8 cellular contexts compared by ENCODE assay signal in genomic region chr17:42457107-42457787, GRCh38. TPM values are rescaled to one million over a fixed set of nuclear protein-coding genes. Genes with fewer than 3 reads are reported as not detected.
DNase-seq lines count a peak whose midpoint lies in the region; ATAC-seq, FAIRE-seq and TF ChIP-seq lines count a peak whose summit lies in the region.

No MANE protein-coding gene starts in this region.

- in situ Hi-C loops in GM12878 (cut with MboI), result no loop called here

- TF ChIP-seq POLR2A in A549 (IDR thresholded peaks at IDR 0.05; ENCODE audit: low read length) (no peak), GM12878 (IDR thresholded peaks at IDR 0.05; ENCODE audit: low read depth, low read length) (no peak)

- POLR2A ChIA-PET in A549 (lab: Yijun Ruan, JAX) (interaction anchor here (0.7 to 1.5 kb wide), 3 partner anchors 25 to 340 kb away, joined by 3 to 11 read pairs (median 4); partner anchors contain the start of gene CAVIN1), GM12878 (lab: Charles Lee) (interaction anchor here (1.5 to 1.8 kb wide), 4 partner anchors 8 to 69 kb away, joined by 3 to 9 read pairs (median 4); partner anchors contain the start of gene STAT3)

- H3K27me3 ChIP-seq in GM12878 (replicated peaks in 1 of 2; ENCODE audit: control insufficient read depth in 2 of 2, insufficient read depth in 2 of 2, low read length in 1 of 2) (no peaks in the 10 kb centered on the region), muscle layer of duodenum (ENCODE audit: low read depth, low read length) (no peaks in the 10 kb centered on the region)

- BruUV-seq in GM12878 (replicated peaks; lab: Mats Ljungman, UMichigan), result no TSS peak

- peak overlapping the region; percentile 61 for H3K4me3 Mint-ChIP-seq in HFFc6

- H3K4me1 ChIP-seq in A549 (peaks cover 32% of the 10 kb centered on the region), GM12878 (ENCODE audit: control insufficient read depth, insufficient read depth, low read length) (peaks cover 27% of the 10 kb centered on the region), muscle layer of duodenum (ENCODE audit: control insufficient read depth in 1 of 2, insufficient read depth in 2 of 2, low read length in 2 of 2) (peaks cover 17 to 24% of the 10 kb centered on the region in 2 donors)

- H3K9me3 Mint-ChIP-seq in HFFc6, result no peaks in the 10 kb centered on the region

- H3K27me3 Mint-ChIP-seq in HFFc6 (ENCODE audit: insufficient read depth), result no peaks in the 10 kb centered on the region; the same call in 1 of the 2 replicates

- no peak overlapping the region for H2AFZ ChIP-seq in GM12878 (ENCODE audit: control insufficient read depth, low read depth, low read length)

- FAIRE-seq in A549 (lab: Jason Lieb, UNC) (no peak), GM12878 (lab: Jason Lieb, UNC) (peak; percentile 84)

- intact Hi-C loops in GM12878 (cut with micrococcal nuclease; ENCODE audit: unreplicated experiment), result no loop called here

- H3K27ac ChIP-seq in A549 (peak overlapping the region; percentile 37 to 88; a peak in 5 of 6 replicates), GM12878 (ENCODE audit: control insufficient read depth, insufficient read depth) (peak overlapping the region; percentile 64), muscle layer of duodenum (ENCODE audit: low read length) (peak overlapping the region; percentile 53)

- no peak overlapping the region for H3K4me3 ChIP-seq in A549
- H3K4me3 ChIP-seq in GM12878, result peak overlapping the region; percentile 53; the same call in 1 of the 2 replicates
- H3K4me3 ChIP-seq in muscle layer of duodenum (ENCODE audit: low read depth in 1 of 2, low read length in 2 of 2), result no peak overlapping the region
- no peak overlapping the region for H3K4me3 ChIP-seq in foreskin fibroblast (ENCODE audit: low read depth in 1 of 2, low read length in 2 of 2)

- no peak for ATAC-seq in A549
- peak; percentile 35 for ATAC-seq in GM12878
- ATAC-seq in HG03139 (IDR thresholded peaks at IDR 0.05; ENCODE audit: unreplicated experiment), result no peak

- H3K36me3 ChIP-seq in GM12878 (ENCODE audit: control insufficient read depth in 2 of 2, insufficient read depth in 2 of 2, low read length in 1 of 2) (no peaks in the 10 kb centered on the region; a peak in 1 of 4 replicates), muscle layer of duodenum (ENCODE audit: control insufficient read depth in 1 of 2, insufficient read depth in 2 of 2, low read length in 2 of 2) (peaks cover 0 to 9% of the 10 kb centered on the region in 2 donors)

- SMC1A ChIA-PET in GM12878 (lab: Charles Lee; ENCODE audit: uncharacterized antibody, unreplicated experiment), result interaction anchor here (0.6 to 2.6 kb wide), 6 partner anchors 12 to 56 kb away, joined by 3 to 17 read pairs (median 6); no protein-coding TSS in a partner anchor

- RAD21 ChIA-PET in GM12878 (lab: Charles Lee; ENCODE audit: unreplicated experiment), result interaction anchor here (0.8 to 2.4 kb wide), 3 partner anchors 16 to 69 kb away, joined by 3 to 13 read pairs (median 6); partner anchors contain the start of gene STAT3

- TF ChIP-seq EP300 in A549 (IDR thresholded peaks at IDR 0.05) (no peak), GM12878 (IDR thresholded peaks at IDR 0.05; ENCODE audit: borderline replicate concordance in 1 of 2, control insufficient read depth in 1 of 2, low read depth in 2 of 2, low read length in 2 of 2) (peak; percentile 68 to 77; a peak in 3 of 4 replicates)

- CTCF ChIA-PET in A549 (lab: Yijun Ruan, JAX), result interaction anchor here (0.7 to 2.3 kb wide), 5 partner anchors 8 to 70 kb away, joined by 3 to 11 read pairs (median 3); no protein-coding TSS in a partner anchor
- CTCF ChIA-PET in GM12878 (lab: Yijun Ruan, JAX), result interaction anchor here (1.0 to 2.1 kb wide), 6 partner anchors 16 to 70 kb away, joined by 3 to 21 read pairs (median 5); no protein-coding TSS in a partner anchor

- H3K9me3 ChIP-seq in A549 (no peaks in the 10 kb centered on the region), GM12878 (replicated peaks; ENCODE audit: control insufficient read depth, insufficient read depth, low read length) (no peaks in the 10 kb centered on the region), muscle layer of duodenum (ENCODE audit: control insufficient read depth in 1 of 2, low read length in 2 of 2) (no peaks in the 10 kb centered on the region)

- peak overlapping the region; percentile 28; the same call in 1 of the 2 replicates for H3K9ac ChIP-seq in GM12878 (ENCODE audit: control insufficient read depth, insufficient read depth, low read length)

- H3K27ac Mint-ChIP-seq in HFFc6, result peak overlapping the region; percentile 68

- no peak for TF ChIP-seq CTCF in A549 (IDR thresholded peaks at IDR 0.05)
- no peak for TF ChIP-seq CTCF in HFFc6 (IDR thresholded peaks at IDR 0.05)
- TF ChIP-seq CTCF in GM12878 (IDR thresholded peaks at IDR 0.05 in 2 of 3, conservative IDR thresholded peaks at IDR 0.05 in 1 of 3; ENCODE audit: control insufficient read depth in 2 of 3, extremely low read depth in 1 of 3, insufficient read depth in 1 of 3, low read depth in 3 of 3, low read length in 3 of 3), result no peak
- TF ChIP-seq CTCF in foreskin fibroblast (IDR thresholded peaks at IDR 0.05; ENCODE audit: low read depth, low read length), result no peak

- no peaks in the 10 kb centered on the region for H4K20me1 ChIP-seq in GM12878 (ENCODE audit: control insufficient read depth, insufficient read depth)

- H3K79me2 ChIP-seq in GM12878 (ENCODE audit: control insufficient read depth, insufficient read depth, low read length), result peaks cover 22% of the 10 kb centered on the region

- WGBS in A549 (ENCODE audit: missing lambda C conversion rate), result 63% methylated on average over 6 of the region's 6 CpGs
- under 1% methylated on average over 6 of the region's 6 CpGs for WGBS in GM12878 (ENCODE audit: insufficient coverage, insufficient replicate concordance, low lambda C conversion rate, missing lambda C conversion rate)

- peaks cover 50% of the 10 kb centered on the region for H3K4me1 Mint-ChIP-seq in HFFc6 (ENCODE audit: low read depth)

- no peak for TF ChIP-seq RAD21 in A549 (conservative IDR thresholded peaks at IDR 0.05 in 1 of 2, IDR thresholded peaks at IDR 0.05 in 1 of 2)
- TF ChIP-seq RAD21 in GM12878 (IDR thresholded peaks at IDR 0.05; ENCODE audit: insufficient read depth, low read depth, low read length), result no peak

- DNase-seq in A549 (ENCODE audit: low read depth in 1 of 2, low spot score in 1 of 2) (no peak), HFFc6 (no peak), GM12878 (ENCODE audit: low read depth, low spot score) (peak; percentile 65), foreskin fibroblast (no peak), NCI-H446 treated with DMSO at 0.1 percent for 48 hours (lab: John Stamatoyannopoulos, UW) (no peak), EL (no peak)

- 0 out of 2 replicates have a peak, but pooled peaks cover 6% of the 10 kb centered on the region for H3K36me3 Mint-ChIP-seq in HFFc6 (ENCODE audit: low read depth)

- H3K4me2 ChIP-seq in A549 (peak overlapping the region; percentile 55), GM12878 (ENCODE audit: control insufficient read depth, insufficient read depth) (peak overlapping the region; percentile 92)

RNA-seq across cellular contexts. Expression of gene ATP6V0A1, which starts 1.4 kb away (rescaled TPM):
- 33.7 and 59.6 TPM in 2 replicates for polyA plus RNA-seq in A549 (2011; rRNA removed)
- polyA plus RNA-seq in A549 (2012; cell fraction: cytosol; rRNA removed), result 36.3 and 39.6 TPM in 2 replicates
- polyA plus RNA-seq in A549 (2012; cell fraction: nucleus; rRNA removed), result 219 and 262 TPM in 2 replicates
- polyA plus RNA-seq in A549 (2017; fragmentation: RNase III; extraction: RNeasy Plus Mini Kit Qiagen cat#74134 plus additional on column Dnase treatment), result 25.8 to 27.3 TPM (median 26.7 TPM) in 3 replicates
- polyA minus RNA-seq in A549 (2011; rRNA and poly(A)+ RNA removed), result 115 and 146 TPM in 2 replicates
- total RNA-seq in HFFc6 (2021; fragmentation: NEBNext Ultra II Directional; extraction: Animal tissue kit (Norgen Biotek cat#: 25700)), result 10 to 100 TPM; 29.6 to 56.7 (median 37.1) TPM
- 478 and 487 TPM in 2 replicates for total RNA-seq in GM12878 (2013; cell fraction: nucleolus; rRNA removed)
- total RNA-seq in GM12878 (2014; rRNA removed), result 26.2 and 32.9 TPM in 2 replicates
- total RNA-seq in GM12878 (2014; rRNA removed; fragmentation: Illumina TruSeq; extraction: Trizol), result 21.8 and 23.4 TPM in 2 replicates
- 42.6 and 50.3 TPM in 2 replicates for total RNA-seq in GM12878 (2021)
- 27.2 TPM for polyA plus RNA-seq in GM12878 (2011; ENCODE audit: low read depth)
- polyA plus RNA-seq in GM12878 (2011; rRNA removed), result 56.1 and 76.6 TPM in 2 replicates
- polyA plus RNA-seq in GM12878 (2011; cell fraction: cytosol; rRNA removed), result 87.3 and 102 TPM in 2 replicates
- 272 and 292 TPM in 2 replicates for polyA plus RNA-seq in GM12878 (2011; cell fraction: nucleus; rRNA removed)
- polyA plus RNA-seq in GM12878 (2012), result 35.2 and 37.5 TPM in 2 replicates
- 43.1 and 63.1 TPM in 2 replicates for polyA plus RNA-seq in GM12878 (2014; fragmentation: Illumina TruSeq; extraction: Trizol)
- 1 to 10 TPM; 3.0 to 6.4 TPM for polyA plus RNA-seq in GM12878 (2014; fragmentation: Nextera tagmentation; extraction: Ambion mirVana)
- polyA plus RNA-seq in GM12878 (2014; rRNA removed), result 35.0 and 38.5 TPM in 2 replicates
- 10 to 100 TPM; 28.3 to 33.4 TPM for polyA plus RNA-seq in GM12878 (2016; fragmentation: Nextera tagmentation; extraction: Ambion mirVana)
- polyA minus RNA-seq in GM12878 (2011; rRNA and poly(A)+ RNA removed), result 170 and 189 TPM in 2 replicates
- polyA minus RNA-seq in GM12878 (2011; cell fraction: cytosol; rRNA and poly(A)+ RNA removed), result 27.9 and 53.3 TPM in 2 replicates
- 149 and 228 TPM in 2 replicates for polyA minus RNA-seq in GM12878 (2011; cell fraction: nucleus; rRNA and poly(A)+ RNA removed)

RNA-seq across cellular contexts. Expression of gene CAVIN1, which starts 34.2 kb away (rescaled TPM):
- polyA plus RNA-seq in A549 (2011; rRNA removed) (91.4 and 101 TPM in 2 replicates), A549 (2017; fragmentation: RNase III; extraction: RNeasy Plus Mini Kit Qiagen cat#74134 plus additional on column Dnase treatment) (371 to 416 TPM (median 377 TPM) in 3 replicates), GM12878 (2011; rRNA removed) (0.04 and 0.07 TPM in 2 replicates), GM12878 (2014; fragmentation: Illumina TruSeq; extraction: Trizol) (0.22 and 0.34 TPM in 2 replicates), GM12878 (2014; fragmentation: Nextera tagmentation; extraction: Ambion mirVana) (under 1 TPM; 0.03 to 0.05 TPM), GM12878 (2014; rRNA removed) (0.39 and 0.67 TPM in 2 replicates), GM12878 (2016; fragmentation: Nextera tagmentation; extraction: Ambion mirVana) (under 1 TPM; 0.30 to 0.40 TPM)
- polyA plus RNA-seq in A549 (2012; cell fraction: cytosol; rRNA removed), result 179 and 201 TPM in 2 replicates
- polyA plus RNA-seq in A549 (2012; cell fraction: nucleus; rRNA removed), result 194 and 208 TPM in 2 replicates
- polyA minus RNA-seq in A549 (2011; rRNA and poly(A)+ RNA removed), result 68.0 and 70.8 TPM in 2 replicates
- total RNA-seq in HFFc6 (2021; fragmentation: NEBNext Ultra II Directional; extraction: Animal tissue kit (Norgen Biotek cat#: 25700)), result 1,000 to 10,000 TPM; 1,059 to 1,221 (median 1,100) TPM
- 0.15 TPM in 1 of 2 replicates, not detected in the other for total RNA-seq in GM12878 (2013; cell fraction: nucleolus; rRNA removed)
- total RNA-seq in GM12878 (2014; rRNA removed) (0.27 and 0.40 TPM in 2 replicates), GM12878 (2014; rRNA removed; fragmentation: Illumina TruSeq; extraction: Trizol) (0.18 and 0.40 TPM in 2 replicates), GM12878 (2021) (0.93 and 1.1 TPM in 2 replicates)
- 0.72 TPM for polyA plus RNA-seq in GM12878 (2011; ENCODE audit: low read depth)
- polyA plus RNA-seq in GM12878 (2011; cell fraction: cytosol; rRNA removed), result 0.01 and 0.05 TPM in 2 replicates
- not detected in 2 replicates for polyA plus RNA-seq in GM12878 (2011; cell fraction: nucleus; rRNA removed)
- 1.5 and 2.4 TPM in 2 replicates for polyA plus RNA-seq in GM12878 (2012)
- polyA minus RNA-seq in GM12878 (2011; rRNA and poly(A)+ RNA removed), result not detected in 2 replicates
- polyA minus RNA-seq in GM12878 (2011; cell fraction: cytosol; rRNA and poly(A)+ RNA removed), result 0.53 and 1.7 TPM in 2 replicates
- polyA minus RNA-seq in GM12878 (2011; cell fraction: nucleus; rRNA and poly(A)+ RNA removed), result 0.29 TPM in 1 of 2 replicates, not detected in the other

Comparison
In these comparisons a context has a peak if more than half of its experiments do, and no peak if none do; other contexts are left out.
1. RNA of gene CAVIN1, which starts 34.2 kb away (total RNA-seq): 1,059 to 1,221 TPM in HFFc6; 0.15 to 1.1 TPM in GM12878; every median in the first group is over 100 times any median in the second.
2. Of the 24 proteins assayed by ChIP-seq in both GM12878 and A549: peak only in GM12878: EP300; only in A549: none; in both: none; in neither: 22; mixed calls (peak in some experiments, not most) for 1.
3. Peak in every context shown above with its lines, with median percentiles within 50 percentile points of each other: H3K27ac ChIP-seq.